20 cellular contexts compared by ENCODE assay signal in the genomic region with DNA sequence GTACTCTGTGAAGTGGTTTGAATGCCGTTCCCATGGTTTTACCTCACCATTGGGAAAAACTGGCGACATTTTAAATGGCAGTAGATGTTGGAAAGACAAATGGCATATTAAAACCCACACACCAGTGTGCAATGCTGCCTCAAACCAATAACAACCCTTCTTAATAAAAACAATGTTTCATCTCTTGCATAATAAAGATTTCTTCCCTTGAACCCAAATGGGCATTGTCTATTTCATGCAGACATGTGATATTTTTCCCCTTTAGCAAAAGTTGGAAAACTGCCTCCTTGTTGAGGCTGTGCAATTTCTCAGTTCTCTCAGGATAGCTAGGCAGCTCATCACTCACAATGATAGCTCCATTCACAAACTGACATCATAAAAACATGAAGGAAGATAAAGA. TPM values are rescaled to one million over a fixed set of nuclear protein-coding genes. Genes with fewer than 3 reads are reported as not detected.
"Had no signal": no experiment of that assay in that cellular context is flagged by ENCODE, and none has a peak within 500 bp of the region (broad histone marks: within the 10 kb centered on the region; RNA-seq: fewer than 3 reads in every experiment).

No MANE protein-coding gene starts in this region.

- DNase-seq: activated CD4-positive, alpha-beta T cell treated with anti-CD3 and anti-CD28 coated beads, Interleukin-2, amount 50 U/mL, for 4 hours; activated CD4-positive, CD25-positive, alpha-beta regulatory T cell treated with anti-CD3 and anti-CD28 coated beads, Interleukin-2, amount 50 U/mL, for 72 hours; activated naive CD4-positive, alpha-beta T cell treated with anti-CD3 and anti-CD28 coated beads for 36 hours; activated naive CD8-positive, alpha-beta T cell treated with anti-CD3 and anti-CD28 coated beads, Interleukin-2, amount 50 U/mL, for 24 hours; activated T-cell treated with anti-CD3 and anti-CD28 coated beads for 4 hours; colonic mucosa; esophagus squamous epithelium; gastrocnemius medialis; heart right ventricle; naive thymus-derived CD8-positive, alpha-beta T cell; right cardiac atrium; stimulated activated CD4-positive, alpha-beta T cell treated with anti-CD3 and anti-CD28 coated beads, Interleukin-4, amount 100 ng/mL, for 24 hours; stimulated activated naive CD4-positive, alpha-beta T cell; T-helper 1 cell; T1000; transverse colon had no signal

- H3K27me3 ChIP-seq: ascending aorta, colonic mucosa, esophagus squamous epithelium, gastrocnemius medialis, heart right ventricle, transverse colon had no signal

- H3K9me3 ChIP-seq: ascending aorta, colonic mucosa, esophagus squamous epithelium, gastrocnemius medialis, heart right ventricle, transverse colon had no signal

- H3K4me1 ChIP-seq: ascending aorta, colonic mucosa, esophagus squamous epithelium, gastrocnemius medialis, heart right ventricle, transverse colon had no signal

- H3K36me3 ChIP-seq: ascending aorta, colonic mucosa, esophagus squamous epithelium, gastrocnemius medialis, heart right ventricle, transverse colon had no signal

- H3K4me3 ChIP-seq: ascending aorta, colonic mucosa, esophagus squamous epithelium, gastrocnemius medialis, heart right ventricle, skin epidermis, transverse colon had no signal

- H3K27ac ChIP-seq: ascending aorta, colonic mucosa, esophagus squamous epithelium, gastrocnemius medialis, heart right ventricle, skin epidermis, transverse colon had no signal

RNA-seq across cellular contexts. Expression of gene GABRB1, which starts 33.7 kb away (rescaled TPM):
- total RNA-seq: activated naive CD4-positive, alpha-beta T cell treated with anti-CD3 and anti-CD28 coated beads for 36 hours; activated T-helper 17 cell treated with anti-CD3 and anti-CD28 coated beads, Interleukin-2, amount 50 U/mL, for 72 hours; esophagus squamous epithelium; gastrocnemius medialis; lung microvascular endothelial cell; naive thymus-derived CD8-positive, alpha-beta T cell had no signal
- polyA plus RNA-seq: naive thymus-derived CD8-positive, alpha-beta T cell had no signal
